Comparison of ENCODE assay signal across 27 cellular contexts in the genomic region with DNA sequence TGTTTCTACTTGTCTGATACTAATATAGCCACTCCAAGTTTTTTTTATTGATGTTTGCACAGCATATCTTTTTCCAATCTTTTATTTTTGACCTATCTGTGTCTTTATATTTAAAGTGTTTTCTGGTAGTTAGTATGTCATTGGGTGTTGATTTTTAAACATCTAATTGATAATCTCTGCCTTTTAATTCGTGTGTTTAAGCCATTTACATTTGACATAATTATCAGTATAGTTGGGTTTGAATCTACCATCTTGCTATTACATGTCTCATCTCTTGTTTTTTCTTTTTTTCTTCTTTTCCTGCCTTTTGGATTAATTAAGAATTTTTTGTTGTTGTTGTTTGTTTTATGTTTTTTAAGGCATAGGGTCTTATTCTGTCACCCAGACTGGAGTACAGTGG.
"Had no signal": no experiment of that assay in that cellular context is flagged by ENCODE, and none has a peak within 500 bp of the region (broad histone marks: within the 10 kb centered on the region; RNA-seq: fewer than 3 reads in every experiment).

No MANE protein-coding gene starts in this region.

- DNase-seq: nephron progenitor cell; nucleus accumbens; ovary; posterior cingulate gyrus; psoas muscle; right cardiac atrium; right lobe of liver; sigmoid colon; small intestine; stimulated activated CD4-positive, alpha-beta T cell treated with anti-CD3 and anti-CD28 coated beads, Interleukin-15, amount 100 ng/mL, for 24 hours; stimulated activated CD4-positive, alpha-beta T cell treated with anti-CD3 and anti-CD28 coated beads, Interleukin-2, amount 100 ng/mL, for 24 hours; stimulated activated CD4-positive, alpha-beta T cell treated with anti-CD3 and anti-CD28 coated beads, Interleukin-2, amount 100 ng/mL, for 48 hours; stimulated activated CD4-positive, alpha-beta T cell treated with anti-CD3 and anti-CD28 coated beads, Interleukin-4, amount 100 ng/mL, for 24 hours; stimulated activated naive B cell treated with anti-CD40 and anti-IgM and Interleukin-4, amounts not matched to agents 10 μg/mL and 1 μg/mL and 100 μg/mL, for 72 hours; stimulated activated naive CD4-positive, alpha-beta T cell treated with Interleukin-2 at 50 U/mL for 16 hours; stomach; thyroid gland; trophoblast cell; upper lobe of left lung had no signal

- H3K27me3 ChIP-seq: neutrophil, ovary, right lobe of liver, sigmoid colon, stomach, thyroid gland, tibial nerve, upper lobe of left lung, vagina had no signal

- H3K27ac ChIP-seq: neutrophil, ovary, parathyroid adenoma, psoas muscle, right lobe of liver, sigmoid colon, stomach, thoracic aorta, thyroid gland, tibial nerve, upper lobe of left lung, vagina had no signal

- H3K4me1 ChIP-seq: psoas muscle, right lobe of liver, sigmoid colon, vagina had no signal

- H3K4me3 ChIP-seq: ovary, psoas muscle, right lobe of liver, sigmoid colon, stomach, thoracic aorta, thyroid gland, tibial nerve, upper lobe of left lung, vagina had no signal

- FAIRE-seq: small intestine, urothelium cell line had no signal

- H3K9ac ChIP-seq: parathyroid adenoma had no signal

- H3K36me3 ChIP-seq: neutrophil, ovary, right lobe of liver, vagina had no signal

- H2AFZ ChIP-seq: parathyroid adenoma had no signal

- ATAC-seq: natural killer cell treated with Interleukin-12 subunit alpha and Interleukin-12 subunit beta and Interleukin-15 and Interleukin-18, amount 100 ng/mL, for 72 hours; psoas muscle; right cardiac atrium; right lobe of liver; stimulated activated effector memory CD8-positive, alpha-beta T cell treated with anti-CD3 and anti-CD28 coated beads, Interleukin-12 subunit alpha, Interleukin-12 subunit beta, amount 100 ng/mL, for 72 hours; stimulated activated naive B cell treated with anti-CD40 and anti-IgM and Interleukin-4, amounts not matched to agents 10 μg/mL and 1 μg/mL and 100 μg/mL, for 72 hours had no signal

- H3K9me3 ChIP-seq: neutrophil, ovary, thoracic aorta, thyroid gland, vagina had no signal
